In the genomic region with DNA sequence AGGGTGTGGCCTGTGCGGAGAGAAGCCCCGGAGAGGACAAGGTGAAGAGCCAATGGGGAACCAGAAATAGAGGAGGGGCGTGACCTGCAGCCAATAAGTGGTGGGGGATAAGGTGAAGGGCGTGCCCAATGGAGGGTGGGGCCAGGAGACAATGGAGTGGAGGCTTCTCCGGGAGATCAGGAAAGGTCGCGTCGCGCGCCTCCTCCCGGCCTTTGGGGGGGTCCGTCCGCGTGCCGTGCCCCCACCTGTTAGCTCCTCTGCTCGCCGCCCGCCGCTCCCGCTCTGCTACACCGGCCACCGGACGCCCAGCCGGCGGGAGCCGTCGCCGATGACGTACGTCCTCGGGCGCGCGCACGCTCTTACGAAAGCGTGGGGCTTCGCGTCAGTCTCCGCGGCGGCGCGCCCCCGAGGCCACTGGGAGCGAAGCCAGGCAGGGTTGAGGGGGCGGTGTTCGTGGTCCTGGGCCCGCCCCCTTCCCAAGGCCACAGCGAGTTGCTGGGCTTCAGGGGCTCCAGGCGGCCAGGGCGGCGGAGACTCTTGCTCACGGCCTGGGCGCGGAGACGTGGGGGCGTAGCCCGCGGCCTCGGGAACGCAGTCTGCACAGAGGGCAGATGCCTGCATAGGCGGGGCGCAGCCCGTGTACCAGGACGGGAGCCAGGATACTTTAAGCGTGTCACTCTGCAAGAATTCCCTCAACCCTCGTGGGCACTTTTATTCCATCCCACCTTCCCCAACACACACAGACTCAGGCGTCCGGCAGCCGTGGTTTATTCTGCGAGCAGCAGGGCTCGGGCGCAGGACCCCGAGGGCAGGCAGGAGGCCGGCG, we compare ENCODE assay signal across 8 cellular contexts. TPM values are rescaled to one million over a fixed set of nuclear protein-coding genes. Genes with fewer than 3 reads are reported as not detected.
DNase-seq lines count a peak whose midpoint lies in the region; ATAC-seq and TF ChIP-seq lines count a peak whose summit lies in the region.

Gene MATCAP1, minus strand, starts transcription at position 337 of the 826 bp plus-strand sequence. CDS start 3,353 bp downstream, outside the sequence.

- CTCF ChIA-PET in activated naive CD4-positive, alpha-beta T cell treated with anti-CD3 and anti-CD28 coated beads for 36 hours (lab: Charles Lee): interaction anchor here (1.1 to 2.3 kb wide), 11 partner anchors 8 to 225 kb away, joined by 3 to 23 read pairs (median 6); partner anchors contain the start of genes ELMO3 and FHOD1

- H3K4me1 Mint-ChIP-seq in activated naive CD4-positive, alpha-beta T cell treated with anti-CD3 and anti-CD28 coated beads for 36 hours (ENCODE audit: low read depth): peaks cover 12% of the 10 kb centered on the region

- DNase-seq in GM06990 (ENCODE audit: extremely low read depth, insufficient read length): peak; percentile 94
- DNase-seq in NCI-H1048 (lab: John Stamatoyannopoulos, UW): peak; percentile 62
- DNase-seq in SK-N-MC (ENCODE audit: low read depth, low spot score): peak; percentile 76
- DNase-seq in activated naive CD4-positive, alpha-beta T cell treated with anti-CD3 and anti-CD28 coated beads for 36 hours: peak; percentile 97
- DNase-seq in germinal center (ENCODE audit: low spot score): peak; percentile 99
- DNase-seq in non-pigmented ciliary epithelial cell (ENCODE audit: low read depth): peak; percentile 92
- DNase-seq in substantia nigra (lab: John Stamatoyannopoulos, UW): peak; percentile 79 to 99 (median 92)

- H3K36me3 ChIP-seq in GM06990 (ENCODE audit: control insufficient read depth, insufficient read depth, low read length) (no peaks in the 10 kb centered on the region; the same call in 1 of the 2 replicates), SK-N-MC (ENCODE audit: insufficient read depth, low read length) (no peaks in the 10 kb centered on the region)

- no peaks in the 10 kb centered on the region; the same call in 1 of the 2 replicates for H3K27me3 ChIP-seq in GM06990 (replicated peaks; ENCODE audit: control insufficient read depth, insufficient read depth, low read length)

- H3K4me3 ChIP-seq in GM06990 (replicated peaks; ENCODE audit: low read depth, low read length) (peak within 1 kb of the TSS; percentile 77), SK-N-MC (peak within 1 kb of the TSS; percentile 85)

- TF ChIP-seq CTCF in GM06990 (IDR thresholded peaks at IDR 0.05; ENCODE audit: insufficient read depth, low read length, poor library complexity, severe bottlenecking): no peak

- H3K36me3 Mint-ChIP-seq in activated naive CD4-positive, alpha-beta T cell treated with anti-CD3 and anti-CD28 coated beads for 36 hours (ENCODE audit: low read depth): no peaks in the 10 kb centered on the region

- H3K27ac Mint-ChIP-seq in activated naive CD4-positive, alpha-beta T cell treated with anti-CD3 and anti-CD28 coated beads for 36 hours: no peak within 1 kb of the TSS

- H3K4me3 Mint-ChIP-seq in activated naive CD4-positive, alpha-beta T cell treated with anti-CD3 and anti-CD28 coated beads for 36 hours: peak within 1 kb of the TSS; percentile 50

- H3K27ac ChIP-seq in SK-N-MC (peak within 1 kb of the TSS; percentile 85), substantia nigra (ENCODE audit: low read depth, low read length, poor library complexity, severe bottlenecking) (peak within 1 kb of the TSS; percentile 91)

- no peaks in the 10 kb centered on the region for H3K9me3 ChIP-seq in SK-N-MC (ENCODE audit: low read depth, low read length)

- H3K9ac ChIP-seq in SK-N-MC (ENCODE audit: insufficient read length): peak within 1 kb of the TSS; percentile 83

- peaks cover 16% of the 10 kb centered on the region for H3K27me3 Mint-ChIP-seq in activated naive CD4-positive, alpha-beta T cell treated with anti-CD3 and anti-CD28 coated beads for 36 hours (ENCODE audit: low read depth)

- H3K9me3 Mint-ChIP-seq in activated naive CD4-positive, alpha-beta T cell treated with anti-CD3 and anti-CD28 coated beads for 36 hours: no peaks in the 10 kb centered on the region

- peak; percentile 90 for ATAC-seq in HG02588 (IDR thresholded peaks at IDR 0.05; ENCODE audit: unreplicated experiment)

- intact Hi-C loops in activated naive CD4-positive, alpha-beta T cell treated with anti-CD3 and anti-CD28 coated beads for 36 hours (cut with micrococcal nuclease): loop anchor here (1.0 to 2.0 kb wide), 9 partner anchors 8 to 623 kb away; partner anchors contain the start of genes E2F4, RANBP10, TMEM208 and TSNAXIP1

RNA-seq across cellular contexts. Expression of gene MATCAP1, which starts in this region (rescaled TPM):
- total RNA-seq in activated naive CD4-positive, alpha-beta T cell treated with anti-CD3 and anti-CD28 coated beads for 36 hours: 10 to 100 TPM; 21.9 to 24.0 TPM

Comparison
In these comparisons a context has a peak if more than half of its experiments do, and no peak if none do; other contexts are left out.
1. Peak in every context shown above with its lines: DNase-seq, ATAC-seq, H3K4me3 ChIP-seq and H3K27ac ChIP-seq.